Comparison of ENCODE assay signal across 14 cellular contexts in the genomic region with DNA sequence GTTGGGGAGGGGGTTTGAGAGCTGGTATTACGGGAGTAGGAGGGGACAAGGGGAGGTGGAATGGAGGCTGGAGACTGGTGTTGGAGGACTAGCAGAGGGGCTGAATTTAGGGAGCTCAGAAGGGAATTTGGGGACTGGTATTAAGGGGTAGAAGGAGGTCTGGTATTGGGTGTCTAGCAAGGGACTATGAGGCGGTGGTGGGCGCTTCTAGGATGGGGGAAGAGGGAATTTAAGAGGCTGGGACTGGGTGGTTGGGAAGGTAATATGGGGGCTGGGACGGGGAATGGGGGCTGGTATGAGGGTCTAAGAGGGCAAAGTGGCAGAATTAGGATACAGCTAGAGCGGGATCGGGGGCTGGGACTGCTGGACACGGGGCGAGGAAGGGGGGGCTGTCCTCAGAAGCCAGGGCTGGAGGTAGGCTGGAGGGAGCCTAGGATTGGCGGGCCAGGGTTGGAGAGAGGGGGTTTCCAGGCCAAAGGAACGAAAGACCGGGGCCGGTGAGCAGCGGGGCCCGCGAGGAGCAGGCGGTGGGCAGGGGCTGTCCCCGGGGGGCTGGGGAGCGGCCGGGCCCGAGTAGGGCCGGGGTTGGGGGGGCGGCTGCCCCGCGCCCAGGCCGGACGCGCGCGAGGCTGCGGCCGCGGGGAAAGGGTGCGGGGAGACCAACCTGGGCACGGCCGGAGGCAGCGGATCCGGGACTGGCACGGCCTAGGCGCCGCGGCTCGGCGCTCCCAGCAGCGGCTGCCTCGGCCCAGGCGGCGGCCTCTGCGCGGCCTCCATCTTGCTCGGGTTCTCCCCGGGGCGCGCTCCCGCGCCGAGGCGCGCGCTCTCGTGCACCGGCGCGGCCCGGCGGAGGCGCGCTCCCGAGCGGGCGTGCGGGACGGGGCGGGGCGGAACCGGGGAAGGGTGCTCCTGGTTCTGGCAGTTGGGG. TPM values are rescaled to one million over a fixed set of nuclear protein-coding genes. Genes with fewer than 3 reads are reported as not detected.
DNase-seq lines count a peak whose midpoint lies in the region; ATAC-seq, FAIRE-seq and TF ChIP-seq lines count a peak whose summit lies in the region.
"Had no signal": no experiment of that assay in that cellular context is flagged by ENCODE, and none has a peak within 500 bp of the region (broad histone marks: within the 10 kb centered on the region; RNA-seq: fewer than 3 reads in every experiment).

Gene LHFPL4, minus strand, starts transcription at position 802 of the 928 bp plus-strand sequence. CDS start 1,143 bp downstream, outside the sequence.

- in situ Hi-C loops in mammary epithelial cell (cut with MboI; ENCODE audit: low sequenced_read_pairs in 2 of 2) = no loop called here

- no peaks in the 10 kb centered on the region for H3K4me1 Mint-ChIP-seq in MCF 10A (ENCODE audit: insufficient read depth, unreplicated experiment)
- H3K4me1 Mint-ChIP-seq in activated naive CD8-positive, alpha-beta T cell treated with anti-CD3 and anti-CD28 coated beads for 36 hours = peaks cover 5% of the 10 kb centered on the region

- H3K4me3 Mint-ChIP-seq in MCF 10A (ENCODE audit: unreplicated experiment) = no peak within 1 kb of the TSS
- H3K4me3 Mint-ChIP-seq in activated naive CD8-positive, alpha-beta T cell treated with anti-CD3 and anti-CD28 coated beads for 36 hours = no peak within 1 kb of the TSS
- H3K4me3 Mint-ChIP-seq: activated T-helper 1 cell treated with anti-CD3 and anti-CD28 coated beads, Interleukin-12 subunit alpha, Interleukin-12 subunit beta, Interleukin-2, Interleukin-4 antibody, amounts not matched to agents 30 ng/mL and 10 ng/mL and 1 ng/mL, durations not matched to agents 14 hours and 24 hours and 36 hours had no signal

- BruUV-seq in mammary epithelial cell (replicated peaks; lab: Mats Ljungman, UMichigan) (no TSS peak), MCF 10A (replicated peaks; lab: Mats Ljungman, UMichigan) (no TSS peak)

- peak within 1 kb of the TSS; percentile 36 for H3K4me2 ChIP-seq in mammary epithelial cell (ENCODE audit: insufficient read depth, low read depth, low read length)

- no peaks in the 10 kb centered on the region for H3K9me3 Mint-ChIP-seq in MCF 10A (ENCODE audit: unreplicated experiment)
- peaks cover 2% of the 10 kb centered on the region for H3K9me3 Mint-ChIP-seq in activated naive CD8-positive, alpha-beta T cell treated with anti-CD3 and anti-CD28 coated beads for 36 hours
- H3K9me3 Mint-ChIP-seq: activated T-helper 1 cell treated with anti-CD3 and anti-CD28 coated beads, Interleukin-12 subunit alpha, Interleukin-12 subunit beta, Interleukin-2, Interleukin-4 antibody, amounts not matched to agents 30 ng/mL and 10 ng/mL and 1 ng/mL, durations not matched to agents 14 hours and 24 hours and 36 hours had no signal

- CTCF ChIA-PET in mammary epithelial cell (lab: Charles Lee; ENCODE audit: low non-redundant PET) = no interaction called here
- CTCF ChIA-PET in MCF 10A (lab: Yijun Ruan, JAX) = interaction anchor here (0.5 kb wide), 1 partner anchor 8 kb away, joined by 3 read pairs; no protein-coding TSS in a partner anchor
- CTCF ChIA-PET in RWPE1 (lab: Yijun Ruan, JAX) = interaction anchor here (0.6 kb wide), 1 partner anchor 185 kb away, joined by 7 read pairs; no protein-coding TSS in a partner anchor

- no peak for TF ChIP-seq CTCF in mammary epithelial cell (conservative IDR thresholded peaks at IDR 0.05 in 1 of 2, IDR thresholded peaks at IDR 0.05 in 1 of 2; ENCODE audit: extremely low read depth in 1 of 2, insufficient read depth in 1 of 2, low read depth in 1 of 2, low read length in 2 of 2)
- TF ChIP-seq CTCF in MCF 10A (IDR thresholded peaks at IDR 0.05; ENCODE audit: unreplicated experiment) = no peak
- TF ChIP-seq CTCF in RWPE1 (conservative IDR thresholded peaks at IDR 0.05; ENCODE audit: low read depth) = no peak

- intact Hi-C loops in mammary epithelial cell (cut with micrococcal nuclease) = no loop called here
- intact Hi-C loops in MCF 10A (cut with micrococcal nuclease) = no loop called here

- H3K79me2 ChIP-seq in mammary epithelial cell (ENCODE audit: insufficient read depth, low read length) = no peaks in the 10 kb centered on the region

- no peak within 1 kb of the TSS for H2AFZ ChIP-seq in mammary epithelial cell (ENCODE audit: low read depth, low read length)

- no peaks in the 10 kb centered on the region for H3K36me3 Mint-ChIP-seq in MCF 10A (ENCODE audit: insufficient read depth, unreplicated experiment)
- H3K36me3 Mint-ChIP-seq in activated naive CD8-positive, alpha-beta T cell treated with anti-CD3 and anti-CD28 coated beads for 36 hours = peaks cover 2% of the 10 kb centered on the region

- H4K20me1 ChIP-seq in mammary epithelial cell (ENCODE audit: insufficient read depth, low read length) = no peaks in the 10 kb centered on the region

- POLR2A ChIA-PET in MCF 10A (lab: Yijun Ruan, JAX) (interaction anchor here (0.5 kb wide), 1 partner anchor 10 kb away, joined by 3 read pairs; no protein-coding TSS in a partner anchor), RWPE1 (lab: Yijun Ruan, JAX; ENCODE audit: low non-redundant PET) (no interaction called here)

- H3K4me3 ChIP-seq in mammary epithelial cell (replicated peaks in 1 of 3; ENCODE audit: insufficient read depth in 1 of 3, low read depth in 2 of 3, low read length in 3 of 3) = no peak within 1 kb of the TSS
- peak within 1 kb of the TSS; percentile 75 for H3K4me3 ChIP-seq in iPS-20b (ENCODE audit: low read length)
- H3K4me3 ChIP-seq: gastrocnemius medialis, SK-N-MC had no signal

- H3K36me3 ChIP-seq in mammary epithelial cell (ENCODE audit: insufficient read depth, low read length) (no peaks in the 10 kb centered on the region), iPS-20b (ENCODE audit: insufficient read depth, low read depth, low read length) (peaks cover 2% of the 10 kb centered on the region; the same call in 1 of the 2 replicates)
- H3K36me3 ChIP-seq: gastrocnemius medialis had no signal

- ATAC-seq in GM19328 (IDR thresholded peaks at IDR 0.05; ENCODE audit: unreplicated experiment) = no peak
- ATAC-seq: gastrocnemius medialis, left ventricle myocardium superior had no signal

- no peak within 1 kb of the TSS for H3K27ac ChIP-seq in mammary epithelial cell (ENCODE audit: insufficient read depth, low read depth, low read length)
- no peak within 1 kb of the TSS for H3K27ac ChIP-seq in RWPE1
- H3K27ac ChIP-seq in iPS-20b (ENCODE audit: low read length) = no peak within 1 kb of the TSS
- H3K27ac ChIP-seq: gastrocnemius medialis, SK-N-MC had no signal

- H3K27me3 Mint-ChIP-seq in MCF 10A (ENCODE audit: insufficient read depth, unreplicated experiment) = peaks cover 58% of the 10 kb centered on the region
- peaks cover 70% of the 10 kb centered on the region for H3K27me3 Mint-ChIP-seq in activated naive CD8-positive, alpha-beta T cell treated with anti-CD3 and anti-CD28 coated beads for 36 hours

- no peaks in the 10 kb centered on the region for H3K9me3 ChIP-seq in mammary epithelial cell (replicated peaks; ENCODE audit: insufficient read depth, low read length)
- no peaks in the 10 kb centered on the region for H3K9me3 ChIP-seq in iPS-20b (ENCODE audit: insufficient read depth, low read depth, low read length)
- H3K9me3 ChIP-seq: gastrocnemius medialis had no signal

- H3K9ac ChIP-seq in mammary epithelial cell (ENCODE audit: insufficient read depth, low read length) = no peak within 1 kb of the TSS
- peak within 1 kb of the TSS; percentile 45; the same call in 1 of the 2 replicates for H3K9ac ChIP-seq in iPS-20b (ENCODE audit: low read depth, low read length)

- WGBS in mammary epithelial cell (ENCODE audit: low coverage, missing lambda C conversion rate) = no CpG with 5 or more reads among the region's 75 CpGs

- DNase-seq in mammary epithelial cell (no peak), MCF 10A (ENCODE audit: unreplicated experiment) (no peak), RWPE1 (ENCODE audit: low spot score) (peak; percentile 12), urothelium cell line (ENCODE audit: low spot score) (peak; percentile 63), COLO829 (ENCODE audit: low spot score) (no peak)
- DNase-seq in activated naive CD8-positive, alpha-beta T cell treated with anti-CD3 and anti-CD28 coated beads for 36 hours = no peak
- DNase-seq: aorta, gastrocnemius medialis, left ventricle myocardium superior, NCI-H748 treated with DMSO at 0.1 percent for 48 hours had no signal

- H3K27me3 ChIP-seq in mammary epithelial cell (ENCODE audit: insufficient read depth, low read length) (peaks cover 2% of the 10 kb centered on the region), iPS-20b (ENCODE audit: insufficient read depth, low read length) (peaks cover 42% of the 10 kb centered on the region)

- dilution Hi-C loops in mammary epithelial cell (cut with HindIII; ENCODE audit: low sequenced_read_pairs) = no loop called here

- FAIRE-seq in urothelium cell line (lab: Jason Lieb, UNC) = no peak

- H3K27ac Mint-ChIP-seq in MCF 10A (ENCODE audit: low read depth, unreplicated experiment) = no peak within 1 kb of the TSS
- H3K27ac Mint-ChIP-seq in activated naive CD8-positive, alpha-beta T cell treated with anti-CD3 and anti-CD28 coated beads for 36 hours = no peak within 1 kb of the TSS
- H3K27ac Mint-ChIP-seq: activated T-helper 1 cell treated with anti-CD3 and anti-CD28 coated beads, Interleukin-12 subunit alpha, Interleukin-12 subunit beta, Interleukin-2, Interleukin-4 antibody, amounts not matched to agents 30 ng/mL and 10 ng/mL and 1 ng/mL, durations not matched to agents 14 hours and 24 hours and 36 hours had no signal

- H3K4me1 ChIP-seq in mammary epithelial cell (ENCODE audit: insufficient read depth, low read length) = no peaks in the 10 kb centered on the region
- peaks cover 20% of the 10 kb centered on the region for H3K4me1 ChIP-seq in iPS-20b (ENCODE audit: insufficient read depth, low read length)
- H3K4me1 ChIP-seq: gastrocnemius medialis had no signal

RNA-seq across cellular contexts. Expression of gene LHFPL4, which starts in this region (rescaled TPM):
- total RNA-seq in mammary epithelial cell = not detected
- polyA plus RNA-seq in mammary epithelial cell = not detected
- not detected for polyA minus RNA-seq in mammary epithelial cell
- not detected in 2 replicates for total RNA-seq in MCF 10A (2022)
- total RNA-seq in activated naive CD8-positive, alpha-beta T cell treated with anti-CD3 and anti-CD28 coated beads for 36 hours = not detected
- total RNA-seq: activated T-helper 1 cell treated with anti-CD3 and anti-CD28 coated beads, Interleukin-12 subunit alpha, Interleukin-12 subunit beta, Interleukin-2, Interleukin-4 antibody, amounts not matched to agents 30 ng/mL and 10 ng/mL and 1 ng/mL, durations not matched to agents 14 hours and 24 hours and 36 hours; aorta; gastrocnemius medialis; left ventricle myocardium superior had no signal

Comparison
In these comparisons a context has a peak if more than half of its experiments do, and no peak if none do; other contexts are left out.
1. DNase-seq: peak in RWPE1 (single experiment) and urothelium cell line (single experiment); none in mammary epithelial cell (single experiment), MCF 10A (single experiment), COLO829 (single experiment) and activated naive CD8-positive, alpha-beta T cell treated with anti-CD3 and anti-CD28 coated beads for 36 hours (single experiment).